In the genomic region with DNA sequence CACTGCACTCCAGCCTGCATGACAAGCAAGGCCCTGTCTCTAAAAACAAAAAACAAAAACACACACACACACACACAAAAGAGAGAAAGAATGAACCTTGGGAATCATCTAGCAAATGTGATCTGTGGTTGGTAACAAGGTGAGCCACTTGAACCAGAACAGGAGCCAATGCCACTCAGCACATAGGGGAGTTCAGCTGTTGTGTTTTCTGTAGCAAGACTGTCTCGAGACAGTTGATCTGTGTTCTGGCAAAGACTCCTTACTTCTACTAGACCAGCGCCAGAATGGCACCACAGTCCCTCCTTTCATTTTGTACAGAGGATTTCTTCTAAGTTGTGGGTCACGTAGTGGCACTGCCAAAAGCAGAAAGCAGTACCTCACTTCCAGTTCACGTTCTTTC, we compare ENCODE assay signal across 39 cellular contexts. TPM values are rescaled to one million over a fixed set of nuclear protein-coding genes. Genes with fewer than 3 reads are reported as not detected.
"Had no signal": no experiment of that assay in that cellular context is flagged by ENCODE, and none has a peak within 500 bp of the region (broad histone marks: within the 10 kb centered on the region; RNA-seq: fewer than 3 reads in every experiment).

No MANE protein-coding gene starts in this region.

- H3K27me3 ChIP-seq: brain microvascular endothelial cell had no signal

- ATAC-seq: Right ventricle myocardium inferior, SK-N-SH treated with all-trans-retinoic acid at 6 μM for 48 hours had no signal

- H3K27ac ChIP-seq: brain microvascular endothelial cell, PC-9, RWPE1, VCaP had no signal

- H3K4me3 Mint-ChIP-seq: activated B cell treated with CpG ODN at 0.5 μM for 24 hours; activated CD4-positive, alpha-beta memory T cell treated with anti-CD3 and anti-CD28 coated beads for 36 hours; activated naive CD8-positive, alpha-beta T cell treated with anti-CD3 and anti-CD28 coated beads for 36 hours had no signal

- H3K36me3 ChIP-seq: brain microvascular endothelial cell had no signal

- H3K4me3 ChIP-seq: PC-9 had no signal

- H3K9me3 Mint-ChIP-seq: activated B cell treated with CpG ODN at 0.5 μM for 24 hours; activated CD4-positive, alpha-beta memory T cell treated with anti-CD3 and anti-CD28 coated beads for 36 hours; activated naive CD8-positive, alpha-beta T cell treated with anti-CD3 and anti-CD28 coated beads for 36 hours had no signal

- H3K27ac Mint-ChIP-seq: activated B cell treated with CpG ODN at 0.5 μM for 24 hours; activated CD4-positive, alpha-beta memory T cell treated with anti-CD3 and anti-CD28 coated beads for 36 hours; activated naive CD8-positive, alpha-beta T cell treated with anti-CD3 and anti-CD28 coated beads for 36 hours had no signal

- DNase-seq: activated B cell treated with CpG ODN at 0.5 μM for 24 hours; activated CD4-positive, alpha-beta memory T cell treated with anti-CD3 and anti-CD28 coated beads for 36 hours; activated CD4-positive, alpha-beta T cell treated with anti-CD3 and anti-CD28 coated beads for 4 hours; activated CD4-positive, alpha-beta T cell treated with anti-CD3 and anti-CD28 coated beads, Interleukin-2, amount 50 U/mL, for 1 hour; activated CD4-positive, CD25-positive, alpha-beta regulatory T cell treated with anti-CD3 and anti-CD28 coated beads, Interleukin-2, amount 50 U/mL, for 72 hours; activated effector memory CD4-positive, alpha-beta T cell treated with anti-CD3 and anti-CD28 coated beads, Interleukin-2, amount 50 U/mL, for 16 hours; activated naive CD4-positive, alpha-beta T cell; activated naive CD4-positive, alpha-beta T cell treated with anti-CD3 and anti-CD28 coated beads, Interleukin-2, amount 50 U/mL, for 16 hours; activated naive CD8-positive, alpha-beta T cell treated with anti-CD3 and anti-CD28 coated beads for 36 hours; activated T-cell treated with anti-CD3 and anti-CD28 coated beads, Interleukin-2, amount 50 U/mL, for 48 hours; amniotic stem cell; aorta; brain microvascular endothelial cell; central memory CD4-positive, alpha-beta T cell; Karpas-422; NCI-H1048; NCI-H1105 treated with DMSO at 0.1 percent for 48 hours; NCI-H1436; NCI-H1694; NCI-H1930; NCI-H2081 treated with DMSO at 0.1 percent for 48 hours; NCI-H345; NCI-H526; NCI-H748 treated with DMSO at 0.1 percent for 48 hours; NK-92 treated with Interleukin-12 subunit alpha and Interleukin-12 subunit beta, amount 100 ng/mL, for 24 hours; SIG-M5; SW 1271; T-helper 1 cell; T-helper 2 cell; T-helper 9 cell had no signal

- H3K27me3 Mint-ChIP-seq: activated B cell treated with CpG ODN at 0.5 μM for 24 hours; activated CD4-positive, alpha-beta memory T cell treated with anti-CD3 and anti-CD28 coated beads for 36 hours; activated naive CD8-positive, alpha-beta T cell treated with anti-CD3 and anti-CD28 coated beads for 36 hours had no signal

- H3K36me3 Mint-ChIP-seq: activated CD4-positive, alpha-beta memory T cell treated with anti-CD3 and anti-CD28 coated beads for 36 hours; activated naive CD8-positive, alpha-beta T cell treated with anti-CD3 and anti-CD28 coated beads for 36 hours had no signal

RNA-seq across cellular contexts. Expression of a gene that starts 20.7 kb away (rescaled TPM):
- total RNA-seq: SK-MEL-5 had no signal

RNA-seq across cellular contexts. Expression of a gene that starts 32.8 kb away (rescaled TPM):
- total RNA-seq: cerebellum, MCF 10A, NCI-H460, PC-9, Right ventricle myocardium inferior, SK-MEL-5 had no signal
